In the genomic region with DNA sequence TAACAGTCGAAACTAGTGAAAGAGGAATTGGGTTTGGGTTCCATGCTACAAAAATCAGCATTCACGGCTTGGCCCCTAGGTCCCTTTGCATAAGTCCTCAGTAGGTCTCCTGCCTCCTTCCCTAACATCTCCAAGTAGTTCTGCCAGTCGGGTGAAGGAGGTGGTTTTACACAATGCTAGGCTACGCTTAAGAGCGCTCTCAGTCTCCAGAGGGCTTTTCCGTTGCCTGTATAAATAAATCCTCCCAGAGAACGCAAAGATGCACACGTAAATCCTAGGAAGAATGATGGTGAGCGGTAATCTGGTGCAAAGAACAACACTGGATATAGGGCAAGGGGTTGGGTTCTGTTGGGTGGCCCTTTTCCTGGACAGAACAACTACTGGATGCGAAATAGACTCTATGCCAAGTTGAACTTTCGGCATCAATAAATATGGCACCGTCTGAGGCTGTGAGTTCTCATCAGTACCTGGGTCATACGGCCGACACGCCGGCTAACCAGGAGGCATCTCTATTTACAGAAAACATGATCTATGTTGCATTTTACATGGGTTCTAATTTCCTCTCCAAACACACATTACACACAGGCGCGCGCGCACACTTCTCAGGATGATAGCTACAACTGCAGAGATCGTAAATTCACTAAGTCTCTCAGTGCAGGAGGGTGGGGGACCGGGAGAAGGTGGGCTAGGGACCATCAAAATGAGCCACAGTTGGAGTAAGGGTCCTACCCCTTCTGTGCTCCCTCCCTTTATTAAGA, we compare ENCODE assay signal across 8 cellular contexts. TPM values are rescaled to one million over a fixed set of nuclear protein-coding genes. Genes with fewer than 3 reads are reported as not detected.
DNase-seq lines count a peak whose midpoint lies in the region; ATAC-seq and TF ChIP-seq lines count a peak whose summit lies in the region.

No MANE protein-coding gene starts in this region.

- peak overlapping the region; percentile 95 for H3K9ac ChIP-seq in OCI-LY1 (ENCODE audit: low read length)

- DNase-seq in NCI-H524 (lab: John Stamatoyannopoulos, UW) (peak; percentile 12 to 44), NCI-H524 treated with DMSO at 0.1 percent for 48 hours (lab: John Stamatoyannopoulos, UW) (no peak), glutamatergic neuron (peak; percentile 34), occipital lobe (lab: John Stamatoyannopoulos, UW) (peak; percentile 50), mesenteric fat pad (ENCODE audit: low spot score) (no peak)
- peak; percentile 54 for DNase-seq in activated naive CD4-positive, alpha-beta T cell treated with anti-CD3 and anti-CD28 coated beads, Interleukin-2, amount 10 ng/mL, durations not matched to agents 7 days and 5 days

- no peaks in the 10 kb centered on the region for H3K9me2 ChIP-seq in OCI-LY1 (ENCODE audit: low read depth, low read length)

- H4K20me1 ChIP-seq in OCI-LY1 (ENCODE audit: insufficient read depth, low read length), result no peaks in the 10 kb centered on the region

- H3K27me3 Mint-ChIP-seq in activated naive CD4-positive, alpha-beta T cell treated with anti-CD3 and anti-CD28 coated beads, Interleukin-2, amount 10 ng/mL, durations not matched to agents 7 days and 5 days, result peaks cover 4% of the 10 kb centered on the region
- peaks cover 13% of the 10 kb centered on the region for H3K27me3 Mint-ChIP-seq in glutamatergic neuron (ENCODE audit: unreplicated experiment)

- H3K9me3 ChIP-seq in OCI-LY1 (ENCODE audit: low read length), result no peaks in the 10 kb centered on the region

- H3K4me2 ChIP-seq in OCI-LY1 (ENCODE audit: low read length), result peak overlapping the region; percentile 67

- TF ChIP-seq CTCF in OCI-LY1 (IDR thresholded peaks at IDR 0.05; ENCODE audit: low read length) (no peak), glutamatergic neuron (IDR thresholded peaks at IDR 0.05; ENCODE audit: partially characterized antibody, unreplicated experiment) (no peak)

- peak overlapping the region; percentile 98 for H3K27ac ChIP-seq in OCI-LY1 (ENCODE audit: low read depth, low read length, poor library complexity, severe bottlenecking)

- H3K27ac Mint-ChIP-seq in activated naive CD4-positive, alpha-beta T cell treated with anti-CD3 and anti-CD28 coated beads, Interleukin-2, amount 10 ng/mL, durations not matched to agents 7 days and 5 days, result peak overlapping the region; percentile 100
- H3K27ac Mint-ChIP-seq in glutamatergic neuron (ENCODE audit: unreplicated experiment), result peak overlapping the region; percentile 75

- no peaks in the 10 kb centered on the region for H3F3A ChIP-seq in OCI-LY1 (ENCODE audit: insufficient read depth, low read length)

- no peak for ATAC-seq in HG03108 (IDR thresholded peaks at IDR 0.05; ENCODE audit: unreplicated experiment)

- H3K4me1 ChIP-seq in OCI-LY1 (ENCODE audit: insufficient read depth, low read length, severe bottlenecking), result peaks cover 48% of the 10 kb centered on the region

- H2AFZ ChIP-seq in OCI-LY1 (ENCODE audit: low read length), result no peak overlapping the region

- peaks cover 49% of the 10 kb centered on the region for H3K4me1 Mint-ChIP-seq in activated naive CD4-positive, alpha-beta T cell treated with anti-CD3 and anti-CD28 coated beads, Interleukin-2, amount 10 ng/mL, durations not matched to agents 7 days and 5 days
- H3K4me1 Mint-ChIP-seq in glutamatergic neuron (ENCODE audit: low read depth, unreplicated experiment), result peaks cover 7% of the 10 kb centered on the region

- H3K27me3 ChIP-seq in OCI-LY1 (ENCODE audit: insufficient read depth, low read length), result no peaks in the 10 kb centered on the region

- CTCF ChIA-PET in activated naive CD4-positive, alpha-beta T cell treated with anti-CD3 and anti-CD28 coated beads, Interleukin-2, amount 10 ng/mL, durations not matched to agents 7 days and 5 days (lab: Charles Lee), result interaction anchor here (0.6 to 1.5 kb wide), 7 partner anchors 72 to 367 kb away, joined by 3 to 8 read pairs (median 4); no protein-coding TSS in a partner anchor

- H3K9me3 Mint-ChIP-seq in activated naive CD4-positive, alpha-beta T cell treated with anti-CD3 and anti-CD28 coated beads, Interleukin-2, amount 10 ng/mL, durations not matched to agents 7 days and 5 days, result no peaks in the 10 kb centered on the region
- peaks cover 13% of the 10 kb centered on the region for H3K9me3 Mint-ChIP-seq in glutamatergic neuron (ENCODE audit: unreplicated experiment)

- peaks cover 56% of the 10 kb centered on the region for H3K79me2 ChIP-seq in OCI-LY1 (ENCODE audit: insufficient read depth, low read length)

- peak overlapping the region; percentile 91 for H3K4me3 ChIP-seq in OCI-LY1 (ENCODE audit: low read depth, low read length, poor library complexity, severe bottlenecking)

- peaks cover 35% of the 10 kb centered on the region; the same call in 1 of the 2 replicates for H3K36me3 ChIP-seq in OCI-LY1 (ENCODE audit: insufficient read depth, low read length)

- H3K4me3 Mint-ChIP-seq in activated naive CD4-positive, alpha-beta T cell treated with anti-CD3 and anti-CD28 coated beads, Interleukin-2, amount 10 ng/mL, durations not matched to agents 7 days and 5 days, result peak overlapping the region; percentile 95
- H3K4me3 Mint-ChIP-seq in glutamatergic neuron (ENCODE audit: unreplicated experiment), result peak overlapping the region; percentile 96

- H3K36me3 Mint-ChIP-seq in activated naive CD4-positive, alpha-beta T cell treated with anti-CD3 and anti-CD28 coated beads, Interleukin-2, amount 10 ng/mL, durations not matched to agents 7 days and 5 days, result peaks cover 29% of the 10 kb centered on the region
- H3K36me3 Mint-ChIP-seq in glutamatergic neuron (ENCODE audit: unreplicated experiment), result no peaks in the 10 kb centered on the region

RNA-seq across cellular contexts. Expression of a gene that starts 1.3 kb away (rescaled TPM):
- total RNA-seq in glutamatergic neuron (ENCODE audit: unreplicated experiment) (24.8 TPM), occipital lobe (78.9 TPM), mesenteric fat pad (58.0 TPM)

Comparison
In these comparisons a context has a peak if more than half of its experiments do, and no peak if none do; other contexts are left out.
1. DNase-seq: peak in NCI-H524 (2 of 2), activated naive CD4-positive, alpha-beta T cell treated with anti-CD3 and anti-CD28 coated beads, Interleukin-2, amount 10 ng/mL, durations not matched to agents 7 days and 5 days (single experiment), glutamatergic neuron (single experiment) and occipital lobe (single experiment); none in NCI-H524 treated with DMSO at 0.1 percent for 48 hours (single experiment) and mesenteric fat pad (single experiment).